ENCODE assay signal across 3 cellular contexts in the genomic region with DNA sequence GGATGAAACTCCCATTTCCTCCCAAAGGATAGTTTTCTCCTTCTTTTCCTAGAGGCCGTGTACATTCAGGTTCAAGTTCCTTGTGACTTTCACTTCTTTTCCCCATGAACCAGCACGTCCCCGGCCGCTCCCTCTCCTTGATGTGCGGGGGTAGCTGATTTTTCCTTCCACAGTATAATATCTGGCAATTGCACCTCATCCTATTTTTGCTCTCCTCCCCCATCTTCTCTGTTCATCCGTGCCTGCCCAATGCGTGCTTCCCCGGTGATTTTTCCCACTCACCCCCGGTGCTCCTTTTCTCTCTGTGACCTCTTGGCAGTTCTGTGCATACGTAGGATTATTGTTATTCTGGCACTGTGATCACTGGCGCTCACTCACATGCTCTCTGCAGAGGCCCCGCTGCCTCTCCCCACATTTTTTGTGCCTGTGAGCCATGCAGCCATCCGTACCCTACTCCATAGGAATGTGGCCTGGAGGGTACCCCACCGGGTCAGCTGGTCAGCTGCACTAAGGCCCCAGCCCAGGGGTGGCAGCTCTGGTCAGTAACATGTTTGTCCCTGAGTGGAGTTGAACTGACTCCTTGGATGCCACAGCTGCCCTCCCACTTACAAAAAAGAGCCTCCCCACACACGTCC.
TF ChIP-seq lines count a peak whose summit lies in the region.

No MANE protein-coding gene starts in this region.

TF ChIP-seq in SK-N-SH, 30 proteins besides CTCF, POLR2A, EP300 and RAD21:
- TF ChIP-seq, protein P1, sequence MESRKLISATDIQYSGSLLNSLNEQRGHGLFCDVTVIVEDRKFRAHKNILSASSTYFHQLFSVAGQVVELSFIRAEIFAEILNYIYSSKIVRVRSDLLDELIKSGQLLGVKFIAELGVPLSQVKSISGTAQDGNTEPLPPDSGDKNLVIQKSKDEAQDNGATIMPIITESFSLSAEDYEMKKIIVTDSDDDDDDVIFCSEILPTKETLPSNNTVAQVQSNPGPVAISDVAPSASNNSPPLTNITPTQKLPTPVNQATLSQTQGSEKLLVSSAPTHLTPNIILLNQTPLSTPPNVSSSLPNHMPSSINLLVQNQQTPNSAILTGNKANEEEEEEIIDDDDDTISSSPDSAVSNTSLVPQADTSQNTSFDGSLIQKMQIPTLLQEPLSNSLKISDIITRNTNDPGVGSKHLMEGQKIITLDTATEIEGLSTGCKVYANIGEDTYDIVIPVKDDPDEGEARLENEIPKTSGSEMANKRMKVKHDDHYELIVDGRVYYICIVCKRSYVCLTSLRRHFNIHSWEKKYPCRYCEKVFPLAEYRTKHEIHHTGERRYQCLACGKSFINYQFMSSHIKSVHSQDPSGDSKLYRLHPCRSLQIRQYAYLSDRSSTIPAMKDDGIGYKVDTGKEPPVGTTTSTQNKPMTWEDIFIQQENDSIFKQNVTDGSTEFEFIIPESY (IDR thresholded peaks at IDR 0.05; ENCODE audit: borderline replicate concordance, low read depth) = no peak
- no peak for TF ChIP-seq CHD2 (IDR thresholded peaks at IDR 0.05; ENCODE audit: low read length, partially characterized antibody)
- TF ChIP-seq YY1 (IDR thresholded peaks at IDR 0.05; ENCODE audit: low read depth) = no peak
- TF ChIP-seq RXRA (IDR thresholded peaks at IDR 0.05; ENCODE audit: borderline replicate concordance, low read depth) = no peak
- no peak for TF ChIP-seq JUND (IDR thresholded peaks at IDR 0.05)
- TF ChIP-seq GATA2 (CRISPR knock-in tag; IDR thresholded peaks at IDR 0.05) = no peak
- no peak for TF ChIP-seq ELF1 (IDR thresholded peaks at IDR 0.05)
- TF ChIP-seq, protein P2, sequence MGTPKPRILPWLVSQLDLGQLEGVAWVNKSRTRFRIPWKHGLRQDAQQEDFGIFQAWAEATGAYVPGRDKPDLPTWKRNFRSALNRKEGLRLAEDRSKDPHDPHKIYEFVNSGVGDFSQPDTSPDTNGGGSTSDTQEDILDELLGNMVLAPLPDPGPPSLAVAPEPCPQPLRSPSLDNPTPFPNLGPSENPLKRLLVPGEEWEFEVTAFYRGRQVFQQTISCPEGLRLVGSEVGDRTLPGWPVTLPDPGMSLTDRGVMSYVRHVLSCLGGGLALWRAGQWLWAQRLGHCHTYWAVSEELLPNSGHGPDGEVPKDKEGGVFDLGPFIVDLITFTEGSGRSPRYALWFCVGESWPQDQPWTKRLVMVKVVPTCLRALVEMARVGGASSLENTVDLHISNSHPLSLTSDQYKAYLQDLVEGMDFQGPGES (IDR thresholded peaks at IDR 0.05; ENCODE audit: low read depth, low read length) = no peak
- TF ChIP-seq TAF1 (IDR thresholded peaks at IDR 0.05; ENCODE audit: borderline replicate concordance, low read depth, low read length) = no peak
- TF ChIP-seq POLR2AphosphoS5 (IDR thresholded peaks at IDR 0.05; ENCODE audit: low read depth, low read length) = no peak
- TF ChIP-seq EZH2phosphoT487 (IDR thresholded peaks at IDR 0.05; ENCODE audit: borderline replicate concordance, low read depth) = no peak
- TF ChIP-seq NRF1 (IDR thresholded peaks at IDR 0.05; ENCODE audit: low read depth, low read length) = no peak

TF ChIP-seq in SK-N-SH treated with all-trans-retinoic acid at 6 μM for 48 hours, 23 proteins besides CTCF, POLR2A, EP300 and RAD21:
- TF ChIP-seq, protein P3, sequence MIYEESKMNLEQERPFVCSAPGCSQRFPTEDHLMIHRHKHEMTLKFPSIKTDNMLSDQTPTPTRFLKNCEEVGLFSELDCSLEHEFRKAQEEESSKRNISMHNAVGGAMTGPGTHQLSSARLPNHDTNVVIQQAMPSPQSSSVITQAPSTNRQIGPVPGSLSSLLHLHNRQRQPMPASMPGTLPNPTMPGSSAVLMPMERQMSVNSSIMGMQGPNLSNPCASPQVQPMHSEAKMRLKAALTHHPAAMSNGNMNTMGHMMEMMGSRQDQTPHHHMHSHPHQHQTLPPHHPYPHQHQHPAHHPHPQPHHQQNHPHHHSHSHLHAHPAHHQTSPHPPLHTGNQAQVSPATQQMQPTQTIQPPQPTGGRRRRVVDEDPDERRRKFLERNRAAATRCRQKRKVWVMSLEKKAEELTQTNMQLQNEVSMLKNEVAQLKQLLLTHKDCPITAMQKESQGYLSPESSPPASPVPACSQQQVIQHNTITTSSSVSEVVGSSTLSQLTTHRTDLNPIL (CRISPR knock-in tag; IDR thresholded peaks at IDR 0.05; ENCODE audit: low read depth) = no peak
- TF ChIP-seq TCF4 (CRISPR knock-in tag; IDR thresholded peaks at IDR 0.05; ENCODE audit: borderline replicate concordance) (no peak), PPARA (CRISPR knock-in tag; IDR thresholded peaks at IDR 0.05; ENCODE audit: borderline replicate concordance) (no peak), CSDC2 (CRISPR knock-in tag; IDR thresholded peaks at IDR 0.05) (no peak), ESRRG (CRISPR knock-in tag; IDR thresholded peaks at IDR 0.05) (no peak), OSR1 (CRISPR knock-in tag; IDR thresholded peaks at IDR 0.05) (no peak), ZFP30 (CRISPR knock-in tag; IDR thresholded peaks at IDR 0.05) (no peak), TOX (CRISPR knock-in tag; IDR thresholded peaks at IDR 0.05; ENCODE audit: borderline replicate concordance) (no peak)
- TF ChIP-seq, protein P4, sequence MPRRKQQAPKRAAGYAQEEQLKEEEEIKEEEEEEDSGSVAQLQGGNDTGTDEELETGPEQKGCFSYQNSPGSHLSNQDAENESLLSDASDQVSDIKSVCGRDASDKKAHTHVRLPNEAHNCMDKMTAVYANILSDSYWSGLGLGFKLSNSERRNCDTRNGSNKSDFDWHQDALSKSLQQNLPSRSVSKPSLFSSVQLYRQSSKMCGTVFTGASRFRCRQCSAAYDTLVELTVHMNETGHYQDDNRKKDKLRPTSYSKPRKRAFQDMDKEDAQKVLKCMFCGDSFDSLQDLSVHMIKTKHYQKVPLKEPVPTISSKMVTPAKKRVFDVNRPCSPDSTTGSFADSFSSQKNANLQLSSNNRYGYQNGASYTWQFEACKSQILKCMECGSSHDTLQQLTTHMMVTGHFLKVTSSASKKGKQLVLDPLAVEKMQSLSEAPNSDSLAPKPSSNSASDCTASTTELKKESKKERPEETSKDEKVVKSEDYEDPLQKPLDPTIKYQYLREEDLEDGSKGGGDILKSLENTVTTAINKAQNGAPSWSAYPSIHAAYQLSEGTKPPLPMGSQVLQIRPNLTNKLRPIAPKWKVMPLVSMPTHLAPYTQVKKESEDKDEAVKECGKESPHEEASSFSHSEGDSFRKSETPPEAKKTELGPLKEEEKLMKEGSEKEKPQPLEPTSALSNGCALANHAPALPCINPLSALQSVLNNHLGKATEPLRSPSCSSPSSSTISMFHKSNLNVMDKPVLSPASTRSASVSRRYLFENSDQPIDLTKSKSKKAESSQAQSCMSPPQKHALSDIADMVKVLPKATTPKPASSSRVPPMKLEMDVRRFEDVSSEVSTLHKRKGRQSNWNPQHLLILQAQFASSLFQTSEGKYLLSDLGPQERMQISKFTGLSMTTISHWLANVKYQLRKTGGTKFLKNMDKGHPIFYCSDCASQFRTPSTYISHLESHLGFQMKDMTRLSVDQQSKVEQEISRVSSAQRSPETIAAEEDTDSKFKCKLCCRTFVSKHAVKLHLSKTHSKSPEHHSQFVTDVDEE (CRISPR knock-in tag; IDR thresholded peaks at IDR 0.05) = no peak

TF ChIP-seq in H1, 55 proteins besides CTCF, POLR2A, EP300 and RAD21:
- TF ChIP-seq TAF7 (optimal IDR thresholded peaks at IDR 0.05; ENCODE audit: borderline replicate concordance, low read depth, low read length) (no peak), CTBP2 (IDR thresholded peaks at IDR 0.05; ENCODE audit: borderline replicate concordance, insufficient read depth, insufficient read length, low read length) (no peak), JUN (IDR thresholded peaks at IDR 0.05; ENCODE audit: low read depth, low read length) (no peak), RFX5 (IDR thresholded peaks at IDR 0.05; ENCODE audit: borderline replicate concordance, low read depth, low read length) (no peak), ZNF274 (IDR thresholded peaks at IDR 0.05; ENCODE audit: borderline replicate concordance, extremely low read depth, low read length) (no peak)
